In genomic region chr5:95842955-95843544, GRCh38 we compare ENCODE assay signal across 8 cellular contexts. TPM values are rescaled to one million over a fixed set of nuclear protein-coding genes. Genes with fewer than 3 reads are reported as not detected.
A peak's percentile ranks its signal among the peaks of the same experiment; 100 is the strongest.
DNase-seq lines count a peak whose midpoint lies in the region; ATAC-seq, FAIRE-seq and TF ChIP-seq lines count a peak whose summit lies in the region.

No MANE protein-coding gene starts in this region.

- H3K4me2 ChIP-seq in smooth muscle cell = peak overlapping the region; percentile 40

- H3K27ac ChIP-seq in smooth muscle cell (ENCODE audit: low read depth) = peak overlapping the region; percentile 44

- no peaks in the 10 kb centered on the region for H3K9me3 ChIP-seq in smooth muscle cell (replicated peaks; ENCODE audit: low read depth)

- H3K4me3 ChIP-seq in smooth muscle cell = no peak overlapping the region

- 44% methylated on average over 11 of the region's 11 CpGs for WGBS in smooth muscle cell (ENCODE audit: low lambda C conversion rate)

- H3K9ac ChIP-seq in smooth muscle cell (ENCODE audit: low read depth) = no peak overlapping the region

- no peaks in the 10 kb centered on the region for H3K27me3 ChIP-seq in smooth muscle cell (ENCODE audit: low read depth)

- peak overlapping the region; percentile 85 for H2AFZ ChIP-seq in smooth muscle cell (ENCODE audit: low read depth)

- H4K20me1 ChIP-seq in smooth muscle cell (ENCODE audit: low read depth) = no peaks in the 10 kb centered on the region

- ATAC-seq in HG02759 (IDR thresholded peaks at IDR 0.05; ENCODE audit: unreplicated experiment) = peak; percentile 94

- no peaks in the 10 kb centered on the region for H3K36me3 ChIP-seq in smooth muscle cell (ENCODE audit: low read depth)

- FAIRE-seq in GM18507 (lab: Jason Lieb, UNC) = peak; percentile 90

- no peak for DNase-seq in GM18507 (ENCODE audit: extremely low spot score, insufficient read length, low read depth)
- peak; percentile 69 for DNase-seq in NCI-H2029 (lab: John Stamatoyannopoulos, UW)
- DNase-seq in activated CD8-positive, alpha-beta memory T cell treated with anti-CD3 and anti-CD28 coated beads for 48 hours (ENCODE audit: low read depth in 2 of 3, low spot score in 2 of 3) = peak in 2 of 3 experiments; percentile 37 to 39
- DNase-seq in foreskin melanocyte = peak; percentile 80
- DNase-seq in smooth muscle cell (lab: John Stamatoyannopoulos, UW; ENCODE audit: unreplicated experiment) = no peak
- DNase-seq in inferior parietal cortex (ENCODE audit: extremely low spot score) = no peak
- no peak for DNase-seq in NCI-H187 treated with DMSO at 0.1 percent for 48 hours (lab: John Stamatoyannopoulos, UW)

- H3F3A ChIP-seq in smooth muscle cell (ENCODE audit: low read depth) = no peaks in the 10 kb centered on the region

- no peaks in the 10 kb centered on the region for H3K79me2 ChIP-seq in smooth muscle cell (ENCODE audit: low read depth)

- TF ChIP-seq CTCF in smooth muscle cell (IDR thresholded peaks at IDR 0.05; ENCODE audit: borderline replicate concordance, insufficient read depth, poor library complexity, severe bottlenecking) = peak; percentile 12

- no peaks in the 10 kb centered on the region for H3K4me1 ChIP-seq in smooth muscle cell (ENCODE audit: low read depth)

RNA-seq across cellular contexts. Expression of gene GLRX, which starts 20.5 kb away (rescaled TPM):
- 50.8 and 81.2 TPM in 2 replicates for total RNA-seq in smooth muscle cell
- polyA plus RNA-seq in smooth muscle cell = 87.7 and 95.7 TPM in 2 replicates

Comparison
In these comparisons a context has a peak if more than half of its experiments do, and no peak if none do; other contexts are left out.
1. DNase-seq: peak in NCI-H2029 (single experiment), activated CD8-positive, alpha-beta memory T cell treated with anti-CD3 and anti-CD28 coated beads for 48 hours (2 of 3) and foreskin melanocyte (single experiment); none in GM18507 (single experiment), smooth muscle cell (single experiment), inferior parietal cortex (single experiment) and NCI-H187 treated with DMSO at 0.1 percent for 48 hours (single experiment).